In the genomic region with DNA sequence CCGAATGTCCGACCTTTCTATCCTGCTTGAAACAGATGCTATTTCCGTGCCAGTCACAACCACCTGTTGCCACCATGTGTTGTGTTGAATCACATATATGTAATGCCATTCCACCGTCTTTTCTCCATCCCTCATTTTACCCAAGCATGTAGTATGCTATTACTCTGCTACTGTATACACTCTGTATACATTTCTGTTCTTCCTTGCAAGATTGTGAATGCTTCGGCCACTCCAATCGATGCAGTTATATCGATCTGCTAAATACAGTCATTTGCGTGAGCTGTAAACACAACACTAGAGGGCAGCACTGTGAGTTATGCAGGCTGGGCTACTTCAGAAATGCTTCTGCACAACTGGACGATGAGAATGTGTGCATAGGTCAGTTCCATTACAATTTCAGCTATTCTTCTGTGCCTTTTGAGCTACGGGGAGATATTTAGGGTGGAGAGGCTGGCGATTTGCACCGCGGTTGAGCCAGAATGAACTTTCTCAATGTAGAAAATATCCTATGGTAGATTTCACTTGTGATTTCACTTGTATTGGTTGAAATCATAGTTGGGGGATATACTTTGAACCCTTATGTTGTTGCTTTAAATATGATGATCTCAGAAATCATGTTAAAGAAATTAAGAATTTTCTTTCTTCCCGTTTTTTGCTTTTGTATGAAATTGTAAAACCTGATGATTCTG, we compare ENCODE assay signal across 8 cellular contexts.
DNase-seq lines count a peak whose midpoint lies in the region; ATAC-seq, FAIRE-seq and TF ChIP-seq lines count a peak whose summit lies in the region.

No MANE protein-coding gene starts in this region.

- DNase-seq in NCI-H2029 (lab: John Stamatoyannopoulos, UW) (peak; percentile 17), NCI-H2029 treated with DMSO at 0.1 percent for 48 hours (lab: John Stamatoyannopoulos, UW) (no peak), NOMO-1 treated with dmso at 0.1 percent for 144 hours (lab: John Stamatoyannopoulos, UW; ENCODE audit: unreplicated experiment) (peak; percentile 17), bronchial epithelial cell (ENCODE audit: low read depth) (peak; percentile 61), lung (ENCODE audit: low spot score) (peak; percentile 30)
- no peak for DNase-seq in activated CD4-positive, CD25-positive, alpha-beta regulatory T cell (lab: John Stamatoyannopoulos, UW)

- peak; percentile 88 for ATAC-seq in GM19035 (IDR thresholded peaks at IDR 0.05; ENCODE audit: unreplicated experiment)
- ATAC-seq in HG03103 (IDR thresholded peaks at IDR 0.05; ENCODE audit: low read depth, unreplicated experiment), result peak; percentile 67
- ATAC-seq in lung (ENCODE audit: insufficient read depth, low FRiP score), result no peak

- no peak overlapping the region for H3K4me3 ChIP-seq in bronchial epithelial cell (ENCODE audit: low read depth, low read length)
- H3K4me3 ChIP-seq in lung, result no peak overlapping the region

- H3K27me3 ChIP-seq in bronchial epithelial cell (ENCODE audit: control insufficient read depth, insufficient read depth, low read length) (no peaks in the 10 kb centered on the region), lung (ENCODE audit: control insufficient read depth, insufficient read depth) (no peaks in the 10 kb centered on the region)

- H3K36me3 ChIP-seq in bronchial epithelial cell (ENCODE audit: control insufficient read depth, insufficient read depth, low read length) (no peaks in the 10 kb centered on the region), lung (ENCODE audit: control insufficient read depth in 2 of 2, insufficient read depth in 2 of 2, low read length in 2 of 2) (no peaks in the 10 kb centered on the region)

- FAIRE-seq in bronchial epithelial cell (lab: Jason Lieb, UNC), result no peak

- TF ChIP-seq CTCF in bronchial epithelial cell (IDR thresholded peaks at IDR 0.05; ENCODE audit: insufficient read depth, low read length, severe bottlenecking) (peak; percentile 73), lung (IDR thresholded peaks at IDR 0.05; ENCODE audit: control extremely low read depth, extremely low read depth) (no peak)

- H3K9me3 ChIP-seq in lung (ENCODE audit: control insufficient read depth in 2 of 2, insufficient read depth in 1 of 2, low read length in 1 of 2), result no peaks in the 10 kb centered on the region

- no peaks in the 10 kb centered on the region for H3K4me1 ChIP-seq in lung (ENCODE audit: control insufficient read depth in 2 of 2, insufficient read depth in 2 of 2, low read length in 2 of 2)

- H3K27ac ChIP-seq in lung (ENCODE audit: low read depth in 1 of 2, low read length in 1 of 2), result no peak overlapping the region

- 59 to 64% methylated on average over 14 of the region's 14 CpGs for WGBS in lung, 2 donors

Comparison
In these comparisons a context has a peak if more than half of its experiments do, and no peak if none do; other contexts are left out.
1. DNase-seq: peak in NCI-H2029 (single experiment), NOMO-1 treated with dmso at 0.1 percent for 144 hours (single experiment), bronchial epithelial cell (single experiment) and lung (single experiment); none in NCI-H2029 treated with DMSO at 0.1 percent for 48 hours (single experiment) and activated CD4-positive, CD25-positive, alpha-beta regulatory T cell (0 of 4).